ENCODE assay signal across 8 cellular contexts in genomic region chr2:173963817-173964564, GRCh38. TPM values are rescaled to one million over a fixed set of nuclear protein-coding genes. Genes with fewer than 3 reads are reported as not detected.
DNase-seq lines count a peak whose midpoint lies in the region; ATAC-seq and TF ChIP-seq lines count a peak whose summit lies in the region.

No MANE protein-coding gene starts in this region.

- peak; percentile 38 to 94 (median 90) for DNase-seq in C1 segment of cervical spinal cord (lab: John Stamatoyannopoulos, UW)
- DNase-seq in NCI-H82 (lab: John Stamatoyannopoulos, UW), result peak; percentile 94
- DNase-seq in activated CD4-positive, alpha-beta memory T cell treated with anti-CD3 and anti-CD28 coated beads, Interleukin-2, amount 10 ng/mL, durations not matched to agents 7 days and 5 days, result peak; percentile 92
- peak; percentile 94 for DNase-seq in lower lobe of right lung
- peak; percentile 78 to 91 (median 88) for DNase-seq in stimulated activated CD4-positive, alpha-beta T cell treated with anti-CD3 and anti-CD28 coated beads, TNF-alpha, amount 100 ng/mL, for 24 hours (ENCODE audit: low read depth in 3 of 3)

- peak overlapping the region; percentile 100 for H3K27ac Mint-ChIP-seq in activated CD4-positive, alpha-beta memory T cell treated with anti-CD3 and anti-CD28 coated beads, Interleukin-2, amount 10 ng/mL, durations not matched to agents 7 days and 5 days

- H3K9me3 Mint-ChIP-seq in activated CD4-positive, alpha-beta memory T cell treated with anti-CD3 and anti-CD28 coated beads, Interleukin-2, amount 10 ng/mL, durations not matched to agents 7 days and 5 days, result no peaks in the 10 kb centered on the region

- TF ChIP-seq CTCF in lower lobe of right lung (IDR thresholded peaks at IDR 0.05), result no peak

- POLR2A ChIA-PET in activated CD4-positive, alpha-beta memory T cell treated with anti-CD3 and anti-CD28 coated beads, Interleukin-2, amount 10 ng/mL, durations not matched to agents 7 days and 5 days (lab: Charles Lee), result interaction anchor here (0.7 to 2.6 kb wide), 8 partner anchors 8 to 432 kb away, joined by 3 to 9 read pairs (median 3); partner anchors contain the start of gene SCRN3

- H3K9me3 ChIP-seq in duodenal mucosa (ENCODE audit: control insufficient read depth in 1 of 2, low read length in 2 of 2), result no peaks in the 10 kb centered on the region
- no peaks in the 10 kb centered on the region for H3K9me3 ChIP-seq in lower lobe of right lung

- H3K4me1 ChIP-seq in duodenal mucosa (ENCODE audit: control insufficient read depth in 1 of 2, insufficient read depth in 2 of 2, low read length in 2 of 2), result peaks cover 20 to 30% of the 10 kb centered on the region in 2 donors
- peaks cover 51% of the 10 kb centered on the region for H3K4me1 ChIP-seq in lower lobe of right lung

- H3K4me3 ChIP-seq in duodenal mucosa (ENCODE audit: low read depth in 1 of 2, low read length in 2 of 2) (peak overlapping the region; percentile 75 to 77), lower lobe of right lung (peak overlapping the region; percentile 97)

- peaks cover 0 to 3% of the 10 kb centered on the region in 2 donors for H3K36me3 ChIP-seq in duodenal mucosa (ENCODE audit: control insufficient read depth in 1 of 2, insufficient read depth in 2 of 2, low read length in 2 of 2)
- no peaks in the 10 kb centered on the region for H3K36me3 ChIP-seq in lower lobe of right lung

- peaks cover 51% of the 10 kb centered on the region for H3K36me3 Mint-ChIP-seq in activated CD4-positive, alpha-beta memory T cell treated with anti-CD3 and anti-CD28 coated beads, Interleukin-2, amount 10 ng/mL, durations not matched to agents 7 days and 5 days (ENCODE audit: low read depth)

- H3K27me3 Mint-ChIP-seq in activated CD4-positive, alpha-beta memory T cell treated with anti-CD3 and anti-CD28 coated beads, Interleukin-2, amount 10 ng/mL, durations not matched to agents 7 days and 5 days, result peaks cover 2% of the 10 kb centered on the region

- H3K27me3 ChIP-seq in duodenal mucosa (ENCODE audit: control insufficient read depth in 1 of 2, insufficient read depth in 2 of 2, low read length in 2 of 2) (no peaks in the 10 kb centered on the region), lower lobe of right lung (ENCODE audit: low read depth) (no peaks in the 10 kb centered on the region)

- intact Hi-C loops in lower lobe of right lung (cut with DNase I), result no loop called here

- H3K4me1 Mint-ChIP-seq in activated CD4-positive, alpha-beta memory T cell treated with anti-CD3 and anti-CD28 coated beads, Interleukin-2, amount 10 ng/mL, durations not matched to agents 7 days and 5 days, result peaks cover 42% of the 10 kb centered on the region

- H3K27ac ChIP-seq in duodenal mucosa (ENCODE audit: low read depth, low read length) (peak overlapping the region; percentile 99), lower lobe of right lung (peak overlapping the region; percentile 100)

- CTCF ChIA-PET in activated CD4-positive, alpha-beta memory T cell treated with anti-CD3 and anti-CD28 coated beads, Interleukin-2, amount 10 ng/mL, durations not matched to agents 7 days and 5 days (lab: Charles Lee), result no interaction called here

- ATAC-seq in GM19328 (IDR thresholded peaks at IDR 0.05; ENCODE audit: unreplicated experiment) (peak; percentile 47), HG03521 (IDR thresholded peaks at IDR 0.05; ENCODE audit: unreplicated experiment) (peak; percentile 48), lower lobe of right lung (peak; percentile 78 to 88)

- peak overlapping the region; percentile 60 to 76 for H3K9ac ChIP-seq in duodenal mucosa (ENCODE audit: low read depth in 1 of 2, low read length in 2 of 2)

- peak overlapping the region; percentile 90 for H3K4me3 Mint-ChIP-seq in activated CD4-positive, alpha-beta memory T cell treated with anti-CD3 and anti-CD28 coated beads, Interleukin-2, amount 10 ng/mL, durations not matched to agents 7 days and 5 days

RNA-seq across cellular contexts. Expression of gene SP3, which starts 1.2 kb away (rescaled TPM):
- 10 to 100 TPM; 94.9 to 96.9 TPM for total RNA-seq in activated CD4-positive, alpha-beta memory T cell treated with anti-CD3 and anti-CD28 coated beads, Interleukin-2, amount 10 ng/mL, durations not matched to agents 7 days and 5 days
- total RNA-seq in lower lobe of right lung, result 77.0 TPM

Comparison
In these comparisons a context has a peak if more than half of its experiments do, and no peak if none do; other contexts are left out.
1. Peak in every context shown above with its lines: DNase-seq, ATAC-seq, H3K4me3 ChIP-seq and H3K27ac ChIP-seq.